In the genomic region with DNA sequence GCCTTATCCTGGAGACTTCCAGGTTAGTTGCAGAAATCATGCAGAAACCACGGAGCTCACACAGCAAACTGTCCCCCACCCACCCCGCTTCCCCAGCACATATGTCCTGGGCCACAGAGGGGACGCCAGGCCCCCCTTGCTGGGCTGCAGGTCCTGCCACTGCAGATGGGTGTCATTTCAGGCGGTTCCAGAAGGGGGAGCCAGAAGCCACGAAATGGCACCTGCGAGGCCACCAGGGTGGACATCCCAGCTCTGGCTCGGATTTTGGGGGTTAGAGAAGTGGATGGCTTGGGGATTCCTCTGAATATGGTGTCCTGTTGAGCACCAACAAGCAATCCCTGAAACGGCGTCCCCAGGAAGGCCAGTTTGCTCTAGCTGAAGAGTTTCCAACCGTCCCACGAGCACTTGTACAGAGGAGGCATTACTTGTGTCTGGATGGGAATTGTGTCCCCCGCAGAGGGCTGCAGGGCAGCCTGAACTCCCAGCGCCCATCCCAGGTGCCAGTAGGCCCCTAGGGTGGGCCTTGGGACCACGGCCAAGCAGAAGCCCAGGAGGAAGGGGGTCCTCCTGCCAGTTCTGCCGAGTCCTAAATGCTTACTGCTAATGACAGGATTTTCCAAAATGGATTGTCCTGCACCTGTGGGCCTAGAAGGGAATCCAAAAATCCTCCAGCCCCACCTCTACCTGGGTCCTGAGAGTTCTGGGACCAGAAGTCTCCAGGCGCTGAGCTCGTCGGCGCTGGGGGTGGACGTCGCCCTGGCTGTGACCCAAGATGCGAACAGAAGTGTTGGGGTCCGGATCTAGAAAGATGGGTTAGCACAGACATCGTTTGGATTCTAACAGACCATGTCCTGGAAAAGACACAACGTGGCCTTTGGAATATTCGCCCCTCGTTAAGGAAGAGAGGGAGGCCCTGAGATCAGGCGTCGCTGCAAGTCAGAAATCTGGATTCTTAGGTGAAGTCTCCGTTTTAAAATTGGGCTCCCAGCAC, we compare ENCODE assay signal across 8 cellular contexts. TPM values are rescaled to one million over a fixed set of nuclear protein-coding genes. Genes with fewer than 3 reads are reported as not detected.
DNase-seq lines count a peak whose midpoint lies in the region; ATAC-seq and TF ChIP-seq lines count a peak whose summit lies in the region.

No MANE protein-coding gene starts in this region.

- peak; percentile 59 for DNase-seq in EH (ENCODE audit: low read depth)
- peak; percentile 11 for DNase-seq in HCEC 1CT
- DNase-seq in RPMI7951 (ENCODE audit: low read depth), result peak; percentile 21
- peak in 3 of 5 donors; percentile 66 to 82 (median 71) for DNase-seq in heart left ventricle
- DNase-seq in retina, result peak; percentile 74
- DNase-seq in DMS153 treated with DMSO at 0.1 percent for 48 hours (lab: John Stamatoyannopoulos, UW; ENCODE audit: unreplicated experiment), result no peak

- H3K4me3 ChIP-seq in heart left ventricle, result no peak overlapping the region

- no peaks in the 10 kb centered on the region for H3K27me3 Mint-ChIP-seq in activated naive CD4-positive, alpha-beta T cell treated with anti-CD3 and anti-CD28 coated beads, Interleukin-2, amount 50 U/mL, for 24 hours

- no peak overlapping the region for H3K4me3 Mint-ChIP-seq in activated naive CD4-positive, alpha-beta T cell treated with anti-CD3 and anti-CD28 coated beads, Interleukin-2, amount 50 U/mL, for 24 hours

- peaks cover 2% of the 10 kb centered on the region for H3K36me3 Mint-ChIP-seq in activated naive CD4-positive, alpha-beta T cell treated with anti-CD3 and anti-CD28 coated beads, Interleukin-2, amount 50 U/mL, for 24 hours

- 58 to 63% (median 59%) methylated on average over 24 to 30 of the region's 30 CpGs for WGBS in heart left ventricle, 4 donors

- peak overlapping the region; percentile 51 for H3K27ac Mint-ChIP-seq in activated naive CD4-positive, alpha-beta T cell treated with anti-CD3 and anti-CD28 coated beads, Interleukin-2, amount 50 U/mL, for 24 hours

- H3K9me3 ChIP-seq in heart left ventricle, result no peaks in the 10 kb centered on the region

- H3K36me3 ChIP-seq in heart left ventricle, result peaks cover 0 to 20% (median 11%) of the 10 kb centered on the region in 9 donors

- H3K4me1 ChIP-seq in heart left ventricle, result peaks cover 0 to 8% (median 4%) of the 10 kb centered on the region in 12 donors

- peaks cover 8% of the 10 kb centered on the region for H3K4me1 Mint-ChIP-seq in activated naive CD4-positive, alpha-beta T cell treated with anti-CD3 and anti-CD28 coated beads, Interleukin-2, amount 50 U/mL, for 24 hours

- no peak for TF ChIP-seq POLR2A in heart left ventricle (IDR thresholded peaks at IDR 0.05)

- intact Hi-C loops in heart left ventricle (cut with DNase I), result loop anchor here in 6 of 10 donors (1.0 to 2.0 kb wide), 4 partner anchors 147 to 264 kb away; no protein-coding TSS in a partner anchor

- H3K27ac ChIP-seq in heart left ventricle, result no peak overlapping the region

- ATAC-seq in heart left ventricle, result peak; percentile 46 to 66 (median 50)
- no peak for ATAC-seq in HG02840 (IDR thresholded peaks at IDR 0.05; ENCODE audit: low FRiP score, unreplicated experiment)

- TF ChIP-seq CTCF in heart left ventricle (IDR thresholded peaks at IDR 0.05), result peak; percentile 72 to 91 (median 86)

- peaks cover 0 to 6% (median 0%) of the 10 kb centered on the region in 9 donors for H3K27me3 ChIP-seq in heart left ventricle

- H3K9me3 Mint-ChIP-seq in activated naive CD4-positive, alpha-beta T cell treated with anti-CD3 and anti-CD28 coated beads, Interleukin-2, amount 50 U/mL, for 24 hours, result no peaks in the 10 kb centered on the region

RNA-seq across cellular contexts. Expression of a gene that starts 14.6 kb away (rescaled TPM):
- 0.39 TPM in 1 of 2 replicates, not detected in the other for total RNA-seq in RPMI7951 (2014; rRNA removed; shearing (Covaris generic))
- 10 to 100 TPM; 11.1 to 26.7 (median 15.7) TPM for total RNA-seq in heart left ventricle
- 10 to 100 TPM in 1 of 2 donors, 1 to 10 TPM in 1; 6.5 to 10.5 TPM for polyA plus RNA-seq in heart left ventricle
